In the genomic region with DNA sequence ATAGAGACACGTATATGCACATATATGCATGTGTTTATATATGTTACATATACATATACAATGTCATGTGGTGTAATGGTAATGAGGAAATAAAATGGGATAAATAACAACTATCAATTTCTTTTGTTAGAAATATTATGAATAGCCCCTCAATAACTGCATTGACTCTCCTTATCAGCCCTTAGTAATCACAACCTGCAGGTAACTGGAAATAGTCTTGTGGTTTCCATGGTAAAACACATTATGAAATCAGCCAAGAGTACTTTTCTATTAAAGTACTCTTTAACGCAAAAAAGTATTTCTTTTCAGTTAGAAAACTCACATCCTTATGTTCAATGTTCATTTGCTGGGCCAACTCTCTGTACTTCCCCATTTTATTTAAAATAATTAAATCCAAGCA, we compare ENCODE assay signal across 27 cellular contexts.
"Had no signal": no experiment of that assay in that cellular context is flagged by ENCODE, and none has a peak within 500 bp of the region (broad histone marks: within the 10 kb centered on the region; RNA-seq: fewer than 3 reads in every experiment).

No MANE protein-coding gene starts in this region.

- H3K27ac ChIP-seq: neural progenitor cell, ovary, parathyroid adenoma, psoas muscle, skin epidermis, spleen, suprapubic skin, testis, tibial artery, transverse colon, upper lobe of right lung, uterus had no signal

- H3K79me2 ChIP-seq: parathyroid adenoma had no signal

- H3K9ac ChIP-seq: neural progenitor cell, parathyroid adenoma had no signal

- H3K4me2 ChIP-seq: neural progenitor cell, smooth muscle cell had no signal

- H3K9me3 ChIP-seq: ovary, psoas muscle, suprapubic skin, testis, tibial artery, transverse colon, upper lobe of right lung, uterus had no signal

- H3K4me1 ChIP-seq: neural progenitor cell, parathyroid adenoma, psoas muscle, spleen, suprapubic skin, testis, tibial artery, transverse colon, upper lobe of right lung, uterus had no signal

- DNase-seq: natural killer cell; occipital lobe; ovary; psoas muscle; spleen; stimulated activated CD4-positive, alpha-beta T cell treated with anti-CD3 and anti-CD28 coated beads, Interleukin-12 subunit alpha, Interleukin-12 subunit beta, amount 100 ng/mL, for 4 hours; stimulated activated CD4-positive, alpha-beta T cell treated with anti-CD3 and anti-CD28 coated beads, Interleukin-1b, Interleukin-23, amount 100 ng/mL, for 48 hours; stimulated activated CD4-positive, alpha-beta T cell treated with anti-CD3 and anti-CD28 coated beads, Interleukin-4, amount 100 ng/mL, for 1 hour; stimulated activated CD4-positive, alpha-beta T cell treated with anti-CD3 and anti-CD28 coated beads, Interleukin-4, amount 100 ng/mL, for 4 hours; stimulated activated CD8-positive, alpha-beta memory T cell treated with anti-CD3 and anti-CD28 coated beads, Interleukin-4, amount 100 ng/mL, for 48 hours; stimulated activated naive CD4-positive, alpha-beta T cell; stimulated activated naive CD8-positive, alpha-beta T cell treated with anti-CD3 and anti-CD28 coated beads, Interleukin-15, amount 100 ng/mL, for 72 hours; stimulated activated naive CD8-positive, alpha-beta T cell treated with anti-CD3 and anti-CD28 coated beads, Interleukin-15, Interleukin-2, amounts not matched to agents 100 U/mL and 50 U/mL, for 24 hours; substantia nigra; testis; tibial artery; transverse colon; upper lobe of right lung; uterus had no signal

- H2AFZ ChIP-seq: neural progenitor cell, parathyroid adenoma had no signal

- ATAC-seq: natural killer cell; psoas muscle; right cardiac atrium; sciatic nerve; stimulated activated memory B cell treated with anti-CD40 and anti-IgM and Interleukin-4, amounts not matched to agents 10 μg/mL and 1 μg/mL and 100 μg/mL, for 72 hours; stimulated activated naive CD8-positive, alpha-beta T cell treated with anti-CD3 and anti-CD28 coated beads, Interleukin-15, amount 100 ng/mL, for 72 hours; stimulated activated naive CD8-positive, alpha-beta T cell treated with anti-CD3 and anti-CD28 coated beads, Interleukin-15, Interleukin-2, amounts not matched to agents 100 U/mL and 50 U/mL, for 24 hours had no signal

- H3K36me3 ChIP-seq: neural progenitor cell, ovary, spleen, suprapubic skin, tibial artery, transverse colon, upper lobe of right lung, uterus had no signal

- H3K27me3 ChIP-seq: neural progenitor cell, ovary, spleen, suprapubic skin, testis, tibial artery, transverse colon, upper lobe of right lung, uterus had no signal

- H3K4me3 ChIP-seq: neural progenitor cell, ovary, psoas muscle, skin epidermis, smooth muscle cell, spleen, suprapubic skin, testis, tibial artery, transverse colon, upper lobe of right lung, uterus had no signal
